Comparison of ENCODE assay signal across 9 cellular contexts in genomic region chr7:55250313-55250712, GRCh38.
DNase-seq lines count a peak whose midpoint lies in the region; ATAC-seq and TF ChIP-seq lines count a peak whose summit lies in the region.
"Had no signal": no experiment of that assay in that cellular context is flagged by ENCODE, and none has a peak within 500 bp of the region (broad histone marks: within the 10 kb centered on the region; RNA-seq: fewer than 3 reads in every experiment).

No MANE protein-coding gene starts in this region.

- POLR2A ChIA-PET in naive thymus-derived CD4-positive, alpha-beta T cell (lab: Charles Lee), result no interaction called here

- H3K27me3 Mint-ChIP-seq in nephron progenitor cell (ENCODE audit: low read depth, poor library complexity), result peaks cover 36% of the 10 kb centered on the region
- H3K27me3 Mint-ChIP-seq in naive thymus-derived CD4-positive, alpha-beta T cell, result peaks cover 35 to 58% (median 49%) of the 10 kb centered on the region in 5 donors

- H3K36me3 ChIP-seq in KMS-11 (ENCODE audit: insufficient read depth), result no peaks in the 10 kb centered on the region
- H3K36me3 ChIP-seq in aorta (ENCODE audit: control insufficient read depth in 1 of 2, insufficient read depth in 2 of 2, low read length in 1 of 2), result no peaks in the 10 kb centered on the region
- no peaks in the 10 kb centered on the region for H3K36me3 ChIP-seq in naive thymus-derived CD4-positive, alpha-beta T cell (ENCODE audit: control insufficient read depth in 2 of 3, insufficient read depth in 3 of 3, low read length in 3 of 3)

- H3K9me3 Mint-ChIP-seq in nephron progenitor cell, result no peaks in the 10 kb centered on the region
- H3K9me3 Mint-ChIP-seq in naive thymus-derived CD4-positive, alpha-beta T cell, result peaks cover 0 to 4% (median 0%) of the 10 kb centered on the region in 11 donors

- intact Hi-C loops in aorta (cut with DNase I), result loop anchor here (5.0 to 10.0 kb wide), 3 partner anchors 196 to 413 kb away; partner anchors contain the start of gene EGFR (in 1 of the 2)
- intact Hi-C loops in naive thymus-derived CD4-positive, alpha-beta T cell (cut with micrococcal nuclease), result loop anchor here in 1 of 2 donors (10.0 kb wide), 1 partner anchor 166 kb away; no protein-coding TSS in a partner anchor

- peak; percentile 26 for DNase-seq in EL
- DNase-seq in cardiac fibroblast (ENCODE audit: low read depth in 2 of 2), result peak; percentile 11 to 31
- DNase-seq in nephron progenitor cell, result no peak
- no peak for DNase-seq in Kasumi-1 (lab: John Stamatoyannopoulos, UW)
- no peak for DNase-seq in NCI-H2227 treated with DMSO at 0.1 percent for 48 hours (lab: John Stamatoyannopoulos, UW)
- no peak for DNase-seq in aorta
- DNase-seq in naive thymus-derived CD4-positive, alpha-beta T cell, result no peak

- no peak overlapping the region for H2AFZ ChIP-seq in KMS-11 (ENCODE audit: low read depth)

- no peak overlapping the region for H3K4me3 ChIP-seq in KMS-11 (IDR thresholded peaks at IDR 0.05; ENCODE audit: insufficient read depth, low read depth, low read length)
- H3K4me3 ChIP-seq in cardiac fibroblast (replicated peaks in 1 of 2; ENCODE audit: low read depth in 2 of 2, low read length in 2 of 2), result no peak overlapping the region
- no peak overlapping the region for H3K4me3 ChIP-seq in aorta (ENCODE audit: low read length in 2 of 2)
- no peak overlapping the region for H3K4me3 ChIP-seq in naive thymus-derived CD4-positive, alpha-beta T cell (ENCODE audit: low read length)

- H3K4me2 ChIP-seq in KMS-11, result no peak overlapping the region

- no peak overlapping the region for H3K27ac Mint-ChIP-seq in nephron progenitor cell
- no peak overlapping the region for H3K27ac Mint-ChIP-seq in naive thymus-derived CD4-positive, alpha-beta T cell
- H3K27ac Mint-ChIP-seq: activated naive CD8-positive, alpha-beta T cell had no signal

- H3K4me1 Mint-ChIP-seq in nephron progenitor cell, result no peaks in the 10 kb centered on the region
- peaks cover 0 to 12% (median 4%) of the 10 kb centered on the region in 7 donors for H3K4me1 Mint-ChIP-seq in naive thymus-derived CD4-positive, alpha-beta T cell

- no peaks in the 10 kb centered on the region for H4K20me1 ChIP-seq in KMS-11 (ENCODE audit: insufficient read depth)

- ATAC-seq in aorta (ENCODE audit: low FRiP score), result no peak
- ATAC-seq in naive thymus-derived CD4-positive, alpha-beta T cell, result no peak

- CTCF ChIA-PET in naive thymus-derived CD4-positive, alpha-beta T cell (lab: Charles Lee), result no interaction called here

- WGBS in aorta, 2 donors, result 56 to 58% methylated on average over 7 of the region's 7 CpGs

- H3K27me3 ChIP-seq in KMS-11 (ENCODE audit: insufficient read depth, low read depth) (no peaks in the 10 kb centered on the region), aorta (ENCODE audit: control insufficient read depth in 1 of 2, insufficient read depth in 2 of 2, low read length in 1 of 2) (no peaks in the 10 kb centered on the region)
- H3K27me3 ChIP-seq in naive thymus-derived CD4-positive, alpha-beta T cell (ENCODE audit: control insufficient read depth in 2 of 2, insufficient read depth in 2 of 2, low read length in 2 of 2), result peaks cover 0 to 3% of the 10 kb centered on the region in 2 donors

- H3K79me2 ChIP-seq in KMS-11 (ENCODE audit: insufficient read depth, low read depth), result no peaks in the 10 kb centered on the region

- no peaks in the 10 kb centered on the region for H3K36me3 Mint-ChIP-seq in nephron progenitor cell (ENCODE audit: low read depth)
- no peaks in the 10 kb centered on the region for H3K36me3 Mint-ChIP-seq in naive thymus-derived CD4-positive, alpha-beta T cell
- H3K36me3 Mint-ChIP-seq: activated naive CD8-positive, alpha-beta T cell had no signal

- H3K27ac ChIP-seq in KMS-11, result no peak overlapping the region
- H3K27ac ChIP-seq in aorta (ENCODE audit: low read depth in 1 of 2, low read length in 2 of 2), result no peak overlapping the region
- H3K27ac ChIP-seq in naive thymus-derived CD4-positive, alpha-beta T cell (ENCODE audit: low read depth, low read length), result no peak overlapping the region

- TF ChIP-seq CTCF in KMS-11 (conservative IDR thresholded peaks at IDR 0.05; ENCODE audit: low read depth, low read length) (peak; percentile 34; the same call in 1 of the 2 replicates), cardiac fibroblast (IDR thresholded peaks at IDR 0.05; ENCODE audit: low read depth, low read length) (peak; percentile 62), nephron progenitor cell (IDR thresholded peaks at IDR 0.05) (peak; percentile 50)

- no peaks in the 10 kb centered on the region for H3K9me3 ChIP-seq in aorta (ENCODE audit: control insufficient read depth, low read length)
- H3K9me3 ChIP-seq in naive thymus-derived CD4-positive, alpha-beta T cell (ENCODE audit: control insufficient read depth in 2 of 3, low read length in 3 of 3), result no peaks in the 10 kb centered on the region

- H3K4me3 Mint-ChIP-seq in nephron progenitor cell, result no peak overlapping the region
- H3K4me3 Mint-ChIP-seq in naive thymus-derived CD4-positive, alpha-beta T cell, result no peak overlapping the region
- H3K4me3 Mint-ChIP-seq: activated naive CD8-positive, alpha-beta T cell had no signal

- no peak overlapping the region for H3K9ac ChIP-seq in KMS-11

- H3K4me1 ChIP-seq in KMS-11 (ENCODE audit: low read depth, poor library complexity, severe bottlenecking) (peaks cover 3% of the 10 kb centered on the region), aorta (ENCODE audit: control insufficient read depth in 1 of 2, insufficient read depth in 2 of 2, low read length in 2 of 2) (no peaks in the 10 kb centered on the region)
- peaks cover 0 to 3% of the 10 kb centered on the region in 2 donors for H3K4me1 ChIP-seq in naive thymus-derived CD4-positive, alpha-beta T cell (ENCODE audit: control insufficient read depth in 2 of 2, insufficient read depth in 2 of 2, low read length in 2 of 2)

Comparison
In these comparisons a context has a peak if more than half of its experiments do, and no peak if none do; other contexts are left out.
1. DNase-seq: peak in EL (single experiment) and cardiac fibroblast (2 of 2); none in nephron progenitor cell (single experiment), Kasumi-1 (0 of 2), NCI-H2227 treated with DMSO at 0.1 percent for 48 hours (single experiment), aorta (0 of 2) and naive thymus-derived CD4-positive, alpha-beta T cell (0 of 9).
2. Peak in every context shown above with its lines, with median percentiles within 50 percentile points of each other: CTCF ChIP-seq.